In the genomic region with DNA sequence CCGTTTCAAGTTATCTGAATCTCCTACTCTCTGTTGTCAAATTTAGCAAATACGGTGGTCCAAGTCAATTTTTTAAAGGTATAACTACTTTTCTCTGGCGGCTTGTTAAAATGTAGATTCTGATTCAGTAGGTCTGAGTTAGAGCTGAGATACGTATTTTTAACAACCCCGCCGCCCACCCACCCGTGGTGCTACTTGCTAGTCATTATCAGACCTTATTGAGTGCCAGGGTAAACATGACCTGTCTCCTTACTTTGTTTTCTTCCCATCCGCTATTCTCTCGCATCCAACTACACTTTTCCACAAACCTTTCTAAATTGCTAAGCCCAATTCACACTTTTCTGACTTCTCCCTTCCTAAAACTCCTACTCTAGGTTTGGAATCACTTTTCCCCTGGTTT, we compare ENCODE assay signal across 8 cellular contexts. TPM values are rescaled to one million over a fixed set of nuclear protein-coding genes. Genes with fewer than 3 reads are reported as not detected.
DNase-seq lines count a peak whose midpoint lies in the region; ATAC-seq and TF ChIP-seq lines count a peak whose summit lies in the region.

No MANE protein-coding gene starts in this region.

- H3K36me3 Mint-ChIP-seq in activated CD8-positive, alpha-beta memory T cell treated with anti-CD3 and anti-CD28 coated beads, Interleukin-2, amount 10 ng/mL, durations not matched to agents 7 days and 5 days: peaks cover 23% of the 10 kb centered on the region

- no peaks in the 10 kb centered on the region for H3K9me3 Mint-ChIP-seq in activated CD8-positive, alpha-beta memory T cell treated with anti-CD3 and anti-CD28 coated beads, Interleukin-2, amount 10 ng/mL, durations not matched to agents 7 days and 5 days (ENCODE audit: low read depth)

- no peaks in the 10 kb centered on the region for H3K27me3 ChIP-seq in hepatocyte

- H4K20me1 ChIP-seq in hepatocyte (ENCODE audit: insufficient read depth, poor library complexity, severe bottlenecking): peaks cover 7% of the 10 kb centered on the region

- no peaks in the 10 kb centered on the region for H3K27me3 Mint-ChIP-seq in activated CD8-positive, alpha-beta memory T cell treated with anti-CD3 and anti-CD28 coated beads, Interleukin-2, amount 10 ng/mL, durations not matched to agents 7 days and 5 days

- ATAC-seq in activated CD8-positive, alpha-beta memory T cell treated with anti-CD3 and anti-CD28 coated beads, Interleukin-2, amount 10 ng/mL, durations not matched to agents 7 days and 5 days: no peak
- no peak for ATAC-seq in GM21423 (IDR thresholded peaks at IDR 0.05; ENCODE audit: unreplicated experiment)

- H3K27ac Mint-ChIP-seq in activated CD8-positive, alpha-beta memory T cell treated with anti-CD3 and anti-CD28 coated beads, Interleukin-2, amount 10 ng/mL, durations not matched to agents 7 days and 5 days: peak overlapping the region; percentile 99

- peaks cover 12% of the 10 kb centered on the region for H3K4me1 ChIP-seq in hepatocyte (ENCODE audit: insufficient read depth)

- H3K4me3 Mint-ChIP-seq in activated CD8-positive, alpha-beta memory T cell treated with anti-CD3 and anti-CD28 coated beads, Interleukin-2, amount 10 ng/mL, durations not matched to agents 7 days and 5 days: peak overlapping the region; percentile 79

- H3K27ac ChIP-seq in hepatocyte: peak overlapping the region; percentile 98

- 0% methylated on average over 9 of the region's 9 CpGs for WGBS in hepatocyte (ENCODE audit: low lambda C conversion rate, missing lambda C conversion rate)

- H3K9me2 ChIP-seq in hepatocyte (replicated peaks; ENCODE audit: insufficient read depth): no peaks in the 10 kb centered on the region

- DNase-seq in NCI-H82 (lab: John Stamatoyannopoulos, UW) (peak; percentile 14), NCI-H82 treated with DMSO at 0.1 percent for 48 hours (lab: John Stamatoyannopoulos, UW; ENCODE audit: unreplicated experiment) (no peak), hepatocyte (ENCODE audit: low spot score) (no peak), T-helper 9 cell (no peak), SHP77 treated with DMSO at 0.1 percent for 48 hours (lab: John Stamatoyannopoulos, UW) (no peak)
- peak; percentile 48 for DNase-seq in activated CD8-positive, alpha-beta memory T cell treated with anti-CD3 and anti-CD28 coated beads, Interleukin-2, amount 10 ng/mL, durations not matched to agents 7 days and 5 days
- DNase-seq in stimulated activated CD4-positive, alpha-beta T cell treated with anti-CD3 and anti-CD28 coated beads, Interleukin-4, amount 100 ng/mL, for 24 hours: peak; percentile 51

- peak overlapping the region; percentile 36 for H3K4me3 ChIP-seq in hepatocyte

- H2AFZ ChIP-seq in hepatocyte: peak overlapping the region; percentile 74

- no peaks in the 10 kb centered on the region for H3K36me3 ChIP-seq in hepatocyte (replicated peaks; ENCODE audit: insufficient read depth, low read depth)

- no peak for TF ChIP-seq CTCF in hepatocyte (IDR thresholded peaks at IDR 0.05; ENCODE audit: poor library complexity)

- CTCF ChIA-PET in activated CD8-positive, alpha-beta memory T cell treated with anti-CD3 and anti-CD28 coated beads, Interleukin-2, amount 10 ng/mL, durations not matched to agents 7 days and 5 days (lab: Charles Lee): interaction anchor here (0.8 to 1.8 kb wide), 4 partner anchors 8 to 56 kb away, joined by 3 to 6 read pairs (median 4); partner anchors contain the start of genes CAAP1 and IFT74

- H3K4me1 Mint-ChIP-seq in activated CD8-positive, alpha-beta memory T cell treated with anti-CD3 and anti-CD28 coated beads, Interleukin-2, amount 10 ng/mL, durations not matched to agents 7 days and 5 days: peaks cover 57% of the 10 kb centered on the region

- H3K79me2 ChIP-seq in hepatocyte: peaks cover 40% of the 10 kb centered on the region

- peak overlapping the region; percentile 83 for H3K4me2 ChIP-seq in hepatocyte

- H3K9me3 ChIP-seq in hepatocyte (ENCODE audit: low read depth): no peaks in the 10 kb centered on the region

RNA-seq across cellular contexts. Expression of gene PLAA, which starts 0.7 kb away (rescaled TPM):
- 10 to 100 TPM; 36.4 to 44.1 TPM for total RNA-seq in activated CD8-positive, alpha-beta memory T cell treated with anti-CD3 and anti-CD28 coated beads, Interleukin-2, amount 10 ng/mL, durations not matched to agents 7 days and 5 days
- 24.7 and 33.9 TPM in 2 replicates for total RNA-seq in hepatocyte
- polyA plus RNA-seq in hepatocyte: 22.8 and 26.7 TPM in 2 replicates

RNA-seq across cellular contexts. Expression of gene IFT74, which starts 8.5 kb away (rescaled TPM):
- 10 to 100 TPM; 11.8 to 12.1 TPM for total RNA-seq in activated CD8-positive, alpha-beta memory T cell treated with anti-CD3 and anti-CD28 coated beads, Interleukin-2, amount 10 ng/mL, durations not matched to agents 7 days and 5 days
- 14.8 and 15.3 TPM in 2 replicates for total RNA-seq in hepatocyte
- polyA plus RNA-seq in hepatocyte: 9.6 and 12.6 TPM in 2 replicates

RNA-seq across cellular contexts. Expression of gene CAAP1, which starts 55.1 kb away (rescaled TPM):
- 10 to 100 TPM; 18.0 to 18.1 TPM for total RNA-seq in activated CD8-positive, alpha-beta memory T cell treated with anti-CD3 and anti-CD28 coated beads, Interleukin-2, amount 10 ng/mL, durations not matched to agents 7 days and 5 days
- total RNA-seq in hepatocyte: 29.1 and 39.8 TPM in 2 replicates
- 15.1 and 21.2 TPM in 2 replicates for polyA plus RNA-seq in hepatocyte

RNA-seq across cellular contexts. Expression of gene LRRC19, which starts 57.7 kb away (rescaled TPM):
- total RNA-seq in activated CD8-positive, alpha-beta memory T cell treated with anti-CD3 and anti-CD28 coated beads, Interleukin-2, amount 10 ng/mL, durations not matched to agents 7 days and 5 days: not detected
- 44.6 and 44.8 TPM in 2 replicates for total RNA-seq in hepatocyte
- polyA plus RNA-seq in hepatocyte: 8.6 and 9.6 TPM in 2 replicates

Comparison
In these comparisons a context has a peak if more than half of its experiments do, and no peak if none do; other contexts are left out.
1. DNase-seq: peak in NCI-H82 (single experiment), activated CD8-positive, alpha-beta memory T cell treated with anti-CD3 and anti-CD28 coated beads, Interleukin-2, amount 10 ng/mL, durations not matched to agents 7 days and 5 days (single experiment) and stimulated activated CD4-positive, alpha-beta T cell treated with anti-CD3 and anti-CD28 coated beads, Interleukin-4, amount 100 ng/mL, for 24 hours (single experiment); none in NCI-H82 treated with DMSO at 0.1 percent for 48 hours (single experiment), hepatocyte (single experiment), T-helper 9 cell (single experiment) and SHP77 treated with DMSO at 0.1 percent for 48 hours (single experiment).